In genomic region chr4:24115101-24115500, GRCh38 we compare ENCODE assay signal across 28 cellular contexts.
"Had no signal": no experiment of that assay in that cellular context is flagged by ENCODE, and none has a peak within 500 bp of the region (broad histone marks: within the 10 kb centered on the region; RNA-seq: fewer than 3 reads in every experiment).

No MANE protein-coding gene starts in this region.

- H3K9me3 ChIP-seq: colonic mucosa, esophagus muscularis mucosa, esophagus squamous epithelium, gastrocnemius medialis, gastroesophageal sphincter, heart left ventricle had no signal

- FAIRE-seq: colon, endometrium, endothelial cell of umbilical vein, frontal cortex had no signal

- H3K36me3 ChIP-seq: colonic mucosa, esophagus muscularis mucosa, esophagus squamous epithelium, gastrocnemius medialis, gastroesophageal sphincter, heart left ventricle, heart right ventricle had no signal

- H3K4me3 ChIP-seq: colonic mucosa, coronary artery, dorsolateral prefrontal cortex, esophagus muscularis mucosa, esophagus squamous epithelium, gastrocnemius medialis, gastroesophageal sphincter, heart left ventricle, heart right ventricle had no signal

- H3K27me3 ChIP-seq: colonic mucosa, dorsolateral prefrontal cortex, esophagus muscularis mucosa, esophagus squamous epithelium, gastrocnemius medialis, gastroesophageal sphincter, heart left ventricle, heart right ventricle had no signal

- DNase-seq: colonic mucosa; cortex of kidney; dermis blood vessel endothelial cell; dorsolateral prefrontal cortex; effector CD4-positive, alpha-beta T cell; effector CD8-positive, alpha-beta T cell; effector memory CD4-positive, alpha-beta T cell; effector memory CD8-positive, alpha-beta T cell; endodermal cell; erythroblast; esophagus squamous epithelium; foreskin fibroblast; foreskin keratinocyte; foreskin melanocyte; gastrocnemius medialis; glutamatergic neuron; head of caudate nucleus; heart left ventricle; heart right ventricle had no signal

- ATAC-seq: effector memory CD8-positive, alpha-beta T cell; esophagus mucosa; foreskin keratinocyte; gastrocnemius medialis; gastroesophageal sphincter; heart left ventricle; heart right ventricle had no signal

- H3K4me1 ChIP-seq: colonic mucosa, esophagus squamous epithelium, foreskin keratinocyte, gastroesophageal sphincter had no signal

- H3K27ac ChIP-seq: colonic mucosa, coronary artery, dorsolateral prefrontal cortex, epithelial cell of prostate, esophagus muscularis mucosa, esophagus squamous epithelium, foreskin keratinocyte, gastrocnemius medialis, gastroesophageal sphincter, heart left ventricle, heart right ventricle had no signal
